ENCODE assay signal across 18 cellular contexts in genomic region chr7:24880886-24881285, GRCh38.
"Had no signal": no experiment of that assay in that cellular context is flagged by ENCODE, and none has a peak within 500 bp of the region (broad histone marks: within the 10 kb centered on the region; RNA-seq: fewer than 3 reads in every experiment).

No MANE protein-coding gene starts in this region.

- H3K27me3 Mint-ChIP-seq: activated B cell treated with CpG ODN at 0.5 μM for 24 hours; memory B cell; naive thymus-derived CD8-positive, alpha-beta T cell had no signal

- H3K4me1 ChIP-seq: adrenal gland had no signal

- H3K9me3 Mint-ChIP-seq: activated B cell treated with CpG ODN at 0.5 μM for 24 hours; memory B cell; naive thymus-derived CD8-positive, alpha-beta T cell; T-helper 1 cell treated with Interleukin-12 subunit alpha and Interleukin-12 subunit beta and Interleukin-4 antibody, amounts not matched to agents 30 μg/mL and 1 μg/mL, for 36 hours had no signal

- H3K4me3 Mint-ChIP-seq: activated B cell treated with CpG ODN at 0.5 μM for 24 hours; memory B cell; naive thymus-derived CD8-positive, alpha-beta T cell; T-helper 1 cell treated with Interleukin-12 subunit alpha and Interleukin-12 subunit beta and Interleukin-4 antibody, amounts not matched to agents 30 μg/mL and 1 μg/mL, for 36 hours had no signal

- FAIRE-seq: colon, pancreas, urothelium cell line had no signal

- H3K4me3 ChIP-seq: adrenal gland, esophagus muscularis mucosa, mucosa of descending colon, pancreas, sigmoid colon, SK-N-MC, tibial artery had no signal

- H3K36me3 ChIP-seq: adrenal gland, esophagus muscularis mucosa, pancreas, sigmoid colon, tibial artery had no signal

- H3K27ac ChIP-seq: adrenal gland, esophagus muscularis mucosa, pancreas, sigmoid colon, SK-N-MC, tibial artery had no signal

- H3K27me3 ChIP-seq: adrenal gland, esophagus muscularis mucosa, pancreas, sigmoid colon, tibial artery had no signal

- ATAC-seq: left ventricle myocardium superior; mucosa of descending colon; naive thymus-derived CD8-positive, alpha-beta T cell; pancreas had no signal

- H3K9me3 ChIP-seq: adrenal gland, esophagus muscularis mucosa, mucosa of descending colon, pancreas, sigmoid colon, tibial artery had no signal

- H3K27ac Mint-ChIP-seq: activated B cell treated with CpG ODN at 0.5 μM for 24 hours; memory B cell; T-helper 1 cell treated with Interleukin-12 subunit alpha and Interleukin-12 subunit beta and Interleukin-4 antibody, amounts not matched to agents 30 μg/mL and 1 μg/mL, for 36 hours had no signal

- DNase-seq: activated B cell treated with CpG ODN at 0.5 μM for 24 hours; activated naive CD4-positive, alpha-beta T cell treated with Interleukin-2 at 50 U/mL for 16 hours; adrenal gland; effector CD4-positive, alpha-beta T cell; hippocampal formation; left ventricle myocardium superior; mucosa of descending colon; naive thymus-derived CD8-positive, alpha-beta T cell; pancreas; sigmoid colon; stimulated activated CD4-positive, alpha-beta T cell treated with anti-CD3 and anti-CD28 coated beads, Interleukin-2, amount 100 ng/mL, for 24 hours; tibial artery had no signal
